Comparison of ENCODE assay signal across 2 cellular contexts in the genomic region with DNA sequence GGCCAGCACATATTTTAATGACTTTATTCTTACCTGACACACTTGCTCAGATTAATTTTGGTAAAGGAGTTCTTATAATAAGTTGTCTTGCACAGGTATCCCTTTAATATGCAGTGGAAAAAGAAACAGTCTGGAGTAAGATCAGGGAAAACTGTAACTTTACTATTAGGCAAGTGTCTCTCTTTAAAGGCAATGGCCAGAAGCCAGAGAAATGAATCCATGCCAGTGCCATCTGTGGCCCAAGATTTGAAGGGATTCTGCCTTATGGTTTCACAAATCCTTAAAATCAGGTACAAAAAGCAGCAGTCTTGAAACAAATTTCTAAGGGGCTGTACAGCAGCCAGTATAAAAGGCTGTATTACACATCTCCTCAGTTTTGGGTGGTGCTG.
TF ChIP-seq lines count a peak whose summit lies in the region.

No MANE protein-coding gene starts in this region.

TF ChIP-seq in liver, 16 proteins besides CTCF, POLR2A, EP300 and RAD21:
- TF ChIP-seq, protein P1, sequence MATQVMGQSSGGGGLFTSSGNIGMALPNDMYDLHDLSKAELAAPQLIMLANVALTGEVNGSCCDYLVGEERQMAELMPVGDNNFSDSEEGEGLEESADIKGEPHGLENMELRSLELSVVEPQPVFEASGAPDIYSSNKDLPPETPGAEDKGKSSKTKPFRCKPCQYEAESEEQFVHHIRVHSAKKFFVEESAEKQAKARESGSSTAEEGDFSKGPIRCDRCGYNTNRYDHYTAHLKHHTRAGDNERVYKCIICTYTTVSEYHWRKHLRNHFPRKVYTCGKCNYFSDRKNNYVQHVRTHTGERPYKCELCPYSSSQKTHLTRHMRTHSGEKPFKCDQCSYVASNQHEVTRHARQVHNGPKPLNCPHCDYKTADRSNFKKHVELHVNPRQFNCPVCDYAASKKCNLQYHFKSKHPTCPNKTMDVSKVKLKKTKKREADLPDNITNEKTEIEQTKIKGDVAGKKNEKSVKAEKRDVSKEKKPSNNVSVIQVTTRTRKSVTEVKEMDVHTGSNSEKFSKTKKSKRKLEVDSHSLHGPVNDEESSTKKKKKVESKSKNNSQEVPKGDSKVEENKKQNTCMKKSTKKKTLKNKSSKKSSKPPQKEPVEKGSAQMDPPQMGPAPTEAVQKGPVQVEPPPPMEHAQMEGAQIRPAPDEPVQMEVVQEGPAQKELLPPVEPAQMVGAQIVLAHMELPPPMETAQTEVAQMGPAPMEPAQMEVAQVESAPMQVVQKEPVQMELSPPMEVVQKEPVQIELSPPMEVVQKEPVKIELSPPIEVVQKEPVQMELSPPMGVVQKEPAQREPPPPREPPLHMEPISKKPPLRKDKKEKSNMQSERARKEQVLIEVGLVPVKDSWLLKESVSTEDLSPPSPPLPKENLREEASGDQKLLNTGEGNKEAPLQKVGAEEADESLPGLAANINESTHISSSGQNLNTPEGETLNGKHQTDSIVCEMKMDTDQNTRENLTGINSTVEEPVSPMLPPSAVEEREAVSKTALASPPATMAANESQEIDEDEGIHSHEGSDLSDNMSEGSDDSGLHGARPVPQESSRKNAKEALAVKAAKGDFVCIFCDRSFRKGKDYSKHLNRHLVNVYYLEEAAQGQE (IDR thresholded peaks at IDR 0.05) = no peak
- no peak for TF ChIP-seq HNF4G (IDR thresholded peaks at IDR 0.05)
- TF ChIP-seq EGR1 (IDR thresholded peaks at IDR 0.05; ENCODE audit: low read depth in 2 of 2) = no peak
- TF ChIP-seq, protein P2, sequence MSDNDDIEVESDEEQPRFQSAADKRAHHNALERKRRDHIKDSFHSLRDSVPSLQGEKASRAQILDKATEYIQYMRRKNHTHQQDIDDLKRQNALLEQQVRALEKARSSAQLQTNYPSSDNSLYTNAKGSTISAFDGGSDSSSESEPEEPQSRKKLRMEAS (IDR thresholded peaks at IDR 0.05) = no peak
- TF ChIP-seq NR2F2 (IDR thresholded peaks at IDR 0.05) = no peak
- TF ChIP-seq SP1 (IDR thresholded peaks at IDR 0.05) = no peak
- no peak for TF ChIP-seq JUND (IDR thresholded peaks at IDR 0.05)
- no peak for TF ChIP-seq RXRA (IDR thresholded peaks at IDR 0.05)
- TF ChIP-seq YY1 (IDR thresholded peaks at IDR 0.05) = no peak
- TF ChIP-seq HNF4A (conservative IDR thresholded peaks at IDR 0.05) = no peak

TF ChIP-seq in HepG2, 621 proteins besides CTCF, POLR2A, EP300 and RAD21:
- TF ChIP-seq, protein P3, sequence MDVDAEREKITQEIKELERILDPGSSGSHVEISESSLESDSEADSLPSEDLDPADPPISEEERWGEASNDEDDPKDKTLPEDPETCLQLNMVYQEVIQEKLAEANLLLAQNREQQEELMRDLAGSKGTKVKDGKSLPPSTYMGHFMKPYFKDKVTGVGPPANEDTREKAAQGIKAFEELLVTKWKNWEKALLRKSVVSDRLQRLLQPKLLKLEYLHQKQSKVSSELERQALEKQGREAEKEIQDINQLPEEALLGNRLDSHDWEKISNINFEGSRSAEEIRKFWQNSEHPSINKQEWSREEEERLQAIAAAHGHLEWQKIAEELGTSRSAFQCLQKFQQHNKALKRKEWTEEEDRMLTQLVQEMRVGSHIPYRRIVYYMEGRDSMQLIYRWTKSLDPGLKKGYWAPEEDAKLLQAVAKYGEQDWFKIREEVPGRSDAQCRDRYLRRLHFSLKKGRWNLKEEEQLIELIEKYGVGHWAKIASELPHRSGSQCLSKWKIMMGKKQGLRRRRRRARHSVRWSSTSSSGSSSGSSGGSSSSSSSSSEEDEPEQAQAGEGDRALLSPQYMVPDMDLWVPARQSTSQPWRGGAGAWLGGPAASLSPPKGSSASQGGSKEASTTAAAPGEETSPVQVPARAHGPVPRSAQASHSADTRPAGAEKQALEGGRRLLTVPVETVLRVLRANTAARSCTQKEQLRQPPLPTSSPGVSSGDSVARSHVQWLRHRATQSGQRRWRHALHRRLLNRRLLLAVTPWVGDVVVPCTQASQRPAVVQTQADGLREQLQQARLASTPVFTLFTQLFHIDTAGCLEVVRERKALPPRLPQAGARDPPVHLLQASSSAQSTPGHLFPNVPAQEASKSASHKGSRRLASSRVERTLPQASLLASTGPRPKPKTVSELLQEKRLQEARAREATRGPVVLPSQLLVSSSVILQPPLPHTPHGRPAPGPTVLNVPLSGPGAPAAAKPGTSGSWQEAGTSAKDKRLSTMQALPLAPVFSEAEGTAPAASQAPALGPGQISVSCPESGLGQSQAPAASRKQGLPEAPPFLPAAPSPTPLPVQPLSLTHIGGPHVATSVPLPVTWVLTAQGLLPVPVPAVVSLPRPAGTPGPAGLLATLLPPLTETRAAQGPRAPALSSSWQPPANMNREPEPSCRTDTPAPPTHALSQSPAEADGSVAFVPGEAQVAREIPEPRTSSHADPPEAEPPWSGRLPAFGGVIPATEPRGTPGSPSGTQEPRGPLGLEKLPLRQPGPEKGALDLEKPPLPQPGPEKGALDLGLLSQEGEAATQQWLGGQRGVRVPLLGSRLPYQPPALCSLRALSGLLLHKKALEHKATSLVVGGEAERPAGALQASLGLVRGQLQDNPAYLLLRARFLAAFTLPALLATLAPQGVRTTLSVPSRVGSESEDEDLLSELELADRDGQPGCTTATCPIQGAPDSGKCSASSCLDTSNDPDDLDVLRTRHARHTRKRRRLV (CRISPR knock-in tag; IDR thresholded peaks at IDR 0.05) = no peak
- TF ChIP-seq, protein P4, sequence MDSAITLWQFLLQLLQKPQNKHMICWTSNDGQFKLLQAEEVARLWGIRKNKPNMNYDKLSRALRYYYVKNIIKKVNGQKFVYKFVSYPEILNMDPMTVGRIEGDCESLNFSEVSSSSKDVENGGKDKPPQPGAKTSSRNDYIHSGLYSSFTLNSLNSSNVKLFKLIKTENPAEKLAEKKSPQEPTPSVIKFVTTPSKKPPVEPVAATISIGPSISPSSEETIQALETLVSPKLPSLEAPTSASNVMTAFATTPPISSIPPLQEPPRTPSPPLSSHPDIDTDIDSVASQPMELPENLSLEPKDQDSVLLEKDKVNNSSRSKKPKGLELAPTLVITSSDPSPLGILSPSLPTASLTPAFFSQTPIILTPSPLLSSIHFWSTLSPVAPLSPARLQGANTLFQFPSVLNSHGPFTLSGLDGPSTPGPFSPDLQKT (CRISPR knock-in tag; IDR thresholded peaks at IDR 0.05; ENCODE audit: borderline replicate concordance) = no peak
- no peak for TF ChIP-seq KDM5A (IDR thresholded peaks at IDR 0.05; ENCODE audit: borderline replicate concordance, low read length)
- TF ChIP-seq ZFP82 (CRISPR knock-in tag; IDR thresholded peaks at IDR 0.05; ENCODE audit: borderline replicate concordance) = no peak
- no peak for TF ChIP-seq KLF15 (CRISPR knock-in tag; IDR thresholded peaks at IDR 0.05; ENCODE audit: borderline replicate concordance)
- TF ChIP-seq, protein P5, sequence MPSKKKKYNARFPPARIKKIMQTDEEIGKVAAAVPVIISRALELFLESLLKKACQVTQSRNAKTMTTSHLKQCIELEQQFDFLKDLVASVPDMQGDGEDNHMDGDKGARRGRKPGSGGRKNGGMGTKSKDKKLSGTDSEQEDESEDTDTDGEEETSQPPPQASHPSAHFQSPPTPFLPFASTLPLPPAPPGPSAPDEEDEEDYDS (CRISPR knock-in tag; IDR thresholded peaks at IDR 0.05) = no peak
- TF ChIP-seq RAD51 (IDR thresholded peaks at IDR 0.05; ENCODE audit: borderline replicate concordance) = no peak
- TF ChIP-seq ZNF331 (CRISPR knock-in tag; IDR thresholded peaks at IDR 0.05) = no peak
- no peak for TF ChIP-seq ZNF75D (CRISPR knock-in tag; IDR thresholded peaks at IDR 0.05; ENCODE audit: borderline replicate concordance)
- TF ChIP-seq NCOA2 (CRISPR knock-in tag; IDR thresholded peaks at IDR 0.05) = no peak
- TF ChIP-seq, protein P2 (IDR thresholded peaks at IDR 0.05) = no peak
- TF ChIP-seq, protein P6, sequence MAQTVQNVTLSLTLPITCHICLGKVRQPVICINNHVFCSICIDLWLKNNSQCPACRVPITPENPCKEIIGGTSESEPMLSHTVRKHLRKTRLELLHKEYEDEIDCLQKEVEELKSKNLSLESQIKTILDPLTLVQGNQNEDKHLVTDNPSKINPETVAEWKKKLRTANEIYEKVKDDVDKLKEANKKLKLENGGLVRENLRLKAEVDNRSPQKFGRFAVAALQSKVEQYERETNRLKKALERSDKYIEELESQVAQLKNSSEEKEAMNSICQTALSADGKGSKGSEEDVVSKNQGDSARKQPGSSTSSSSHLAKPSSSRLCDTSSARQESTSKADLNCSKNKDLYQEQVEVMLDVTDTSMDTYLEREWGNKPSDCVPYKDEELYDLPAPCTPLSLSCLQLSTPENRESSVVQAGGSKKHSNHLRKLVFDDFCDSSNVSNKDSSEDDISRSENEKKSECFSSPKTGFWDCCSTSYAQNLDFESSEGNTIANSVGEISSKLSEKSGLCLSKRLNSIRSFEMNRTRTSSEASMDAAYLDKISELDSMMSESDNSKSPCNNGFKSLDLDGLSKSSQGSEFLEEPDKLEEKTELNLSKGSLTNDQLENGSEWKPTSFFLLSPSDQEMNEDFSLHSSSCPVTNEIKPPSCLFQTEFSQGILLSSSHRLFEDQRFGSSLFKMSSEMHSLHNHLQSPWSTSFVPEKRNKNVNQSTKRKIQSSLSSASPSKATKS (CRISPR knock-in tag; IDR thresholded peaks at IDR 0.05) = no peak
- TF ChIP-seq, protein P7, sequence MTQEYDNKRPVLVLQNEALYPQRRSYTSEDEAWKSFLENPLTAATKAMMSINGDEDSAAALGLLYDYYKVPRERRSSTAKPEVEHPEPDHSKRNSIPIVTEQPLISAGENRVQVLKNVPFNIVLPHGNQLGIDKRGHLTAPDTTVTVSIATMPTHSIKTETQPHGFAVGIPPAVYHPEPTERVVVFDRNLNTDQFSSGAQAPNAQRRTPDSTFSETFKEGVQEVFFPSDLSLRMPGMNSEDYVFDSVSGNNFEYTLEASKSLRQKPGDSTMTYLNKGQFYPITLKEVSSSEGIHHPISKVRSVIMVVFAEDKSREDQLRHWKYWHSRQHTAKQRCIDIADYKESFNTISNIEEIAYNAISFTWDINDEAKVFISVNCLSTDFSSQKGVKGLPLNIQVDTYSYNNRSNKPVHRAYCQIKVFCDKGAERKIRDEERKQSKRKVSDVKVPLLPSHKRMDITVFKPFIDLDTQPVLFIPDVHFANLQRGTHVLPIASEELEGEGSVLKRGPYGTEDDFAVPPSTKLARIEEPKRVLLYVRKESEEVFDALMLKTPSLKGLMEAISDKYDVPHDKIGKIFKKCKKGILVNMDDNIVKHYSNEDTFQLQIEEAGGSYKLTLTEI (CRISPR knock-in tag; conservative IDR thresholded peaks at IDR 0.05) = no peak
- TF ChIP-seq, protein P8, sequence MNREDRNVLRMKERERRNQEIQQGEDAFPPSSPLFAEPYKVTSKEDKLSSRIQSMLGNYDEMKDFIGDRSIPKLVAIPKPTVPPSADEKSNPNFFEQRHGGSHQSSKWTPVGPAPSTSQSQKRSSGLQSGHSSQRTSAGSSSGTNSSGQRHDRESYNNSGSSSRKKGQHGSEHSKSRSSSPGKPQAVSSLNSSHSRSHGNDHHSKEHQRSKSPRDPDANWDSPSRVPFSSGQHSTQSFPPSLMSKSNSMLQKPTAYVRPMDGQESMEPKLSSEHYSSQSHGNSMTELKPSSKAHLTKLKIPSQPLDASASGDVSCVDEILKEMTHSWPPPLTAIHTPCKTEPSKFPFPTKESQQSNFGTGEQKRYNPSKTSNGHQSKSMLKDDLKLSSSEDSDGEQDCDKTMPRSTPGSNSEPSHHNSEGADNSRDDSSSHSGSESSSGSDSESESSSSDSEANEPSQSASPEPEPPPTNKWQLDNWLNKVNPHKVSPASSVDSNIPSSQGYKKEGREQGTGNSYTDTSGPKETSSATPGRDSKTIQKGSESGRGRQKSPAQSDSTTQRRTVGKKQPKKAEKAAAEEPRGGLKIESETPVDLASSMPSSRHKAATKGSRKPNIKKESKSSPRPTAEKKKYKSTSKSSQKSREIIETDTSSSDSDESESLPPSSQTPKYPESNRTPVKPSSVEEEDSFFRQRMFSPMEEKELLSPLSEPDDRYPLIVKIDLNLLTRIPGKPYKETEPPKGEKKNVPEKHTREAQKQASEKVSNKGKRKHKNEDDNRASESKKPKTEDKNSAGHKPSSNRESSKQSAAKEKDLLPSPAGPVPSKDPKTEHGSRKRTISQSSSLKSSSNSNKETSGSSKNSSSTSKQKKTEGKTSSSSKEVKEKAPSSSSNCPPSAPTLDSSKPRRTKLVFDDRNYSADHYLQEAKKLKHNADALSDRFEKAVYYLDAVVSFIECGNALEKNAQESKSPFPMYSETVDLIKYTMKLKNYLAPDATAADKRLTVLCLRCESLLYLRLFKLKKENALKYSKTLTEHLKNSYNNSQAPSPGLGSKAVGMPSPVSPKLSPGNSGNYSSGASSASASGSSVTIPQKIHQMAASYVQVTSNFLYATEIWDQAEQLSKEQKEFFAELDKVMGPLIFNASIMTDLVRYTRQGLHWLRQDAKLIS (CRISPR knock-in tag; IDR thresholded peaks at IDR 0.05) = no peak
- TF ChIP-seq ZNF605 (CRISPR knock-in tag; IDR thresholded peaks at IDR 0.05) = no peak
- TF ChIP-seq, protein P9, sequence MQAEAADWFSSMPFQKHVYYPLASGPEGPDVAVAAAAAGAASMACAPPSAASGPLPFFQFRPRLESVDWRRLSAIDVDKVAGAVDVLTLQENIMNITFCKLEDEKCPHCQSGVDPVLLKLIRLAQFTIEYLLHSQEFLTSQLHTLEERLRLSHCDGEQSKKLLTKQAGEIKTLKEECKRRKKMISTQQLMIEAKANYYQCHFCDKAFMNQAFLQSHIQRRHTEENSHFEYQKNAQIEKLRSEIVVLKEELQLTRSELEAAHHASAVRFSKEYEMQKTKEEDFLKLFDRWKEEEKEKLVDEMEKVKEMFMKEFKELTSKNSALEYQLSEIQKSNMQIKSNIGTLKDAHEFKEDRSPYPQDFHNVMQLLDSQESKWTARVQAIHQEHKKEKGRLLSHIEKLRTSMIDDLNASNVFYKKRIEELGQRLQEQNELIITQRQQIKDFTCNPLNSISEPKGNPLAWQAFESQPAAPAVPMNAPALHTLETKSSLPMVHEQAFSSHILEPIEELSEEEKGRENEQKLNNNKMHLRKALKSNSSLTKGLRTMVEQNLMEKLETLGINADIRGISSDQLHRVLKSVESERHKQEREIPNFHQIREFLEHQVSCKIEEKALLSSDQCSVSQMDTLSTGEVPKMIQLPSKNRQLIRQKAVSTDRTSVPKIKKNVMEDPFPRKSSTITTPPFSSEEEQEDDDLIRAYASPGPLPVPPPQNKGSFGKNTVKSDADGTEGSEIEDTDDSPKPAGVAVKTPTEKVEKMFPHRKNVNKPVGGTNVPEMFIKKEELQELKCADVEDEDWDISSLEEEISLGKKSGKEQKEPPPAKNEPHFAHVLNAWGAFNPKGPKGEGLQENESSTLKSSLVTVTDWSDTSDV (CRISPR knock-in tag; IDR thresholded peaks at IDR 0.05) = no peak
- TF ChIP-seq BRD4 (CRISPR knock-in tag; IDR thresholded peaks at IDR 0.05) = no peak
- TF ChIP-seq ZNF12 (CRISPR knock-in tag; IDR thresholded peaks at IDR 0.05) = no peak
TF ChIP-seq in HepG2: peak in this region for 0.
